In genomic region chr1:76162254-76162653, GRCh38 we compare ENCODE assay signal across 16 cellular contexts.
A peak's percentile ranks its signal among the peaks of the same experiment; 100 is the strongest.
DNase-seq lines count a peak whose midpoint lies in the region; ATAC-seq and TF ChIP-seq lines count a peak whose summit lies in the region.
"Had no signal": no experiment of that assay in that cellular context is flagged by ENCODE, and none has a peak within 500 bp of the region (broad histone marks: within the 10 kb centered on the region; RNA-seq: fewer than 3 reads in every experiment).

No MANE protein-coding gene starts in this region.

- no peaks in the 10 kb centered on the region for H3K36me3 ChIP-seq in OCI-LY7 (ENCODE audit: insufficient read depth, low read length)

- H3K4me2 ChIP-seq in OCI-LY7 (ENCODE audit: low read length) = no peak overlapping the region
- H3K4me2 ChIP-seq: A549 had no signal

- WGBS in right cardiac atrium = 96% methylated on average over 5 of the region's 5 CpGs

- no peak for ATAC-seq in right cardiac atrium
- ATAC-seq: A549, HepG2 had no signal

- no peak overlapping the region for H3K4me3 ChIP-seq in OCI-LY7 (ENCODE audit: low read depth, low read length, poor library complexity, severe bottlenecking)
- H3K4me3 ChIP-seq in right cardiac atrium (ENCODE audit: low read length) = no peak overlapping the region
- H3K4me3 ChIP-seq: A549 had no signal

- H3K4me1 ChIP-seq in OCI-LY7 (ENCODE audit: insufficient read depth, low read length, poor library complexity, severe bottlenecking) = peaks cover 8% of the 10 kb centered on the region
- H3K4me1 ChIP-seq in right cardiac atrium (ENCODE audit: control insufficient read depth, insufficient read depth, low read length) = no peaks in the 10 kb centered on the region
- H3K4me1 ChIP-seq: A549, Caco-2 had no signal

- peak overlapping the region; percentile 19; the same call in 1 of the 2 replicates for H2AFZ ChIP-seq in OCI-LY7 (ENCODE audit: low read length)

- no peaks in the 10 kb centered on the region for H4K20me1 ChIP-seq in OCI-LY7 (ENCODE audit: insufficient read depth, low read length)

- BruUV-seq in OCI-LY7 (replicated peaks; lab: Mats Ljungman, UMichigan) = no TSS peak

- H3K9me2 ChIP-seq in OCI-LY7 (ENCODE audit: insufficient read depth, low read length) = no peaks in the 10 kb centered on the region

- DNase-seq in DMS 273 (lab: John Stamatoyannopoulos, UW; ENCODE audit: unreplicated experiment) (peak; percentile 5), DMS 273 treated with DMSO at 0.1 percent for 48 hours (lab: John Stamatoyannopoulos, UW) (no peak), SHP77 treated with DMSO at 0.1 percent for 48 hours (lab: John Stamatoyannopoulos, UW) (peak; percentile 0), SHP77 (lab: John Stamatoyannopoulos, UW) (no peak), OCI-LY7 (ENCODE audit: low spot score) (peak; percentile 26), NCI-H1417 treated with DMSO at 0.1 percent for 48 hours (lab: John Stamatoyannopoulos, UW) (no peak), right cardiac atrium (no peak), HuH-7 (ENCODE audit: low spot score) (no peak)
- DNase-seq: AML-193; Caco-2; CD4-positive, alpha-beta T cell; H9 had no signal

- H3K9me3 ChIP-seq in OCI-LY7 (ENCODE audit: low read length) (no peaks in the 10 kb centered on the region), right cardiac atrium (ENCODE audit: control insufficient read depth, low read length) (no peaks in the 10 kb centered on the region)
- H3K9me3 ChIP-seq: A549, Caco-2 had no signal

- intact Hi-C loops in OCI-LY7 (cut with micrococcal nuclease; ENCODE audit: unreplicated experiment) (no loop called here), right cardiac atrium (cut with DNase I) (no loop called here)

- H3K27ac ChIP-seq in OCI-LY7 (ENCODE audit: low read depth, low read length, poor library complexity, severe bottlenecking) (no peak overlapping the region), right cardiac atrium (ENCODE audit: low read length) (no peak overlapping the region)
- H3K27ac ChIP-seq: 22Rv1, A549, C4-2B had no signal

- POLR2A ChIA-PET in OCI-LY7 (lab: Charles Lee) = interaction anchor here (1.1 to 1.5 kb wide), 4 partner anchors 8 to 103 kb away, joined by 3 to 8 read pairs (median 4); no protein-coding TSS in a partner anchor

- H3K27me3 ChIP-seq in right cardiac atrium (ENCODE audit: control insufficient read depth, insufficient read depth) = no peaks in the 10 kb centered on the region

- TF ChIP-seq CTCF in OCI-LY7 (conservative IDR thresholded peaks at IDR 0.05; ENCODE audit: low read length) = no peak

- CTCF ChIA-PET in OCI-LY7 (lab: Charles Lee; ENCODE audit: unreplicated experiment) = no interaction called here

- no peaks in the 10 kb centered on the region for H3K79me2 ChIP-seq in OCI-LY7 (ENCODE audit: insufficient read depth, low read depth, low read length)

Comparison
In these comparisons a context has a peak if more than half of its experiments do, and no peak if none do; other contexts are left out.
1. DNase-seq: peak in DMS 273 (single experiment), SHP77 treated with DMSO at 0.1 percent for 48 hours (single experiment) and OCI-LY7 (single experiment); none in DMS 273 treated with DMSO at 0.1 percent for 48 hours (single experiment), SHP77 (0 of 2), NCI-H1417 treated with DMSO at 0.1 percent for 48 hours (single experiment), right cardiac atrium (0 of 3) and HuH-7 (single experiment).